ENCODE assay signal across 20 cellular contexts in the genomic region with DNA sequence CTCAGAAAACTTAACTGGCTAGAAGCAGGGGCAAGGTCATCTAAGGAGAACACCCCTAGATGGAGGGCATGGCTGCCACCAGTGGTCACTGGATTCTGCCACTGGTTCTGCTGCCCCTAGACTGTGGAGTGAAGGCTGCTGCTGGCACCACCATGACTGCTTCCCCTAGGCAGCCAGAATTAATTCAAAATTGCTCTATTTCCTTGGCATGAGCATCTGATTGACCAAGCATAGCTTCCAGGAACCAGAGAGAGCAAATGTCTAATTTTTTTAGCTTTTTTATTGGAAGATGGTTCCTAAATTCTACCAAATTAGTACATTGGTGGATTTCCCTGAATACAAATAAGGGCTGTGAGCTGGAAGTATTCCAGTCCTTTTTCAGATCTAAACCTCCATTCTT.
"Had no signal": no experiment of that assay in that cellular context is flagged by ENCODE, and none has a peak within 500 bp of the region (broad histone marks: within the 10 kb centered on the region; RNA-seq: fewer than 3 reads in every experiment).

No MANE protein-coding gene starts in this region.

- H3K79me2 ChIP-seq: parathyroid adenoma had no signal

- H3K27ac ChIP-seq: epithelial cell of prostate, esophagus muscularis mucosa, gastroesophageal sphincter, left ventricle myocardium inferior, lower lobe of right lung, parathyroid adenoma, psoas muscle, right lobe of liver, spleen, thoracic aorta had no signal

- H3K27me3 ChIP-seq: esophagus muscularis mucosa, gastroesophageal sphincter, right lobe of liver, spleen had no signal

- H3K9me3 ChIP-seq: esophagus muscularis mucosa, gastroesophageal sphincter, left ventricle myocardium inferior, lower lobe of right lung, psoas muscle, right lobe of liver, spleen, thoracic aorta had no signal

- H3K4me3 ChIP-seq: esophagus muscularis mucosa, gastroesophageal sphincter, left ventricle myocardium inferior, lower lobe of right lung, right lobe of liver, spleen, thoracic aorta had no signal

- H3K4me1 ChIP-seq: gastroesophageal sphincter, left ventricle myocardium inferior, lower lobe of right lung, parathyroid adenoma, right lobe of liver, spleen had no signal

- H2AFZ ChIP-seq: parathyroid adenoma had no signal

- H3K36me3 ChIP-seq: esophagus muscularis mucosa, gastroesophageal sphincter, left ventricle myocardium inferior, lower lobe of right lung, right lobe of liver, spleen, thoracic aorta had no signal

- ATAC-seq: effector memory CD8-positive, alpha-beta T cell; gastroesophageal sphincter; lower lobe of right lung; natural killer cell; right lobe of liver; stimulated activated naive B cell treated with anti-CD40 and anti-IgM and Interleukin-4, amounts not matched to agents 10 μg/mL and 1 μg/mL and 100 μg/mL, for 72 hours; stimulated activated naive CD8-positive, alpha-beta T cell treated with anti-CD3 and anti-CD28 coated beads, Interleukin-15, amount 100 ng/mL, for 72 hours had no signal

- DNase-seq: effector memory CD8-positive, alpha-beta T cell; immature natural killer cell; left ventricle myocardium inferior; lower lobe of right lung; natural killer cell; psoas muscle; retina; right lobe of liver; spleen; stimulated activated CD4-positive, alpha-beta T cell treated with anti-CD3 and anti-CD28 coated beads, Interleukin-15, amount 100 ng/mL, for 24 hours; stimulated activated CD4-positive, alpha-beta T cell treated with anti-CD3 and anti-CD28 coated beads, Interleukin-1b, Interleukin-23, amount 100 ng/mL, for 48 hours; stimulated activated CD4-positive, alpha-beta T cell treated with anti-CD3 and anti-CD28 coated beads, Interleukin-4, amount 100 ng/mL, for 24 hours; stimulated activated naive B cell treated with anti-CD40 and anti-IgM and Interleukin-4, amounts not matched to agents 10 μg/mL and 1 μg/mL and 100 μg/mL, for 72 hours; stimulated activated naive CD8-positive, alpha-beta T cell treated with anti-CD3 and anti-CD28 coated beads, Interleukin-15, amount 100 ng/mL, for 72 hours; trophoblast cell had no signal

- H3K9ac ChIP-seq: parathyroid adenoma had no signal
